Comparison of ENCODE assay signal across 8 cellular contexts in the genomic region with DNA sequence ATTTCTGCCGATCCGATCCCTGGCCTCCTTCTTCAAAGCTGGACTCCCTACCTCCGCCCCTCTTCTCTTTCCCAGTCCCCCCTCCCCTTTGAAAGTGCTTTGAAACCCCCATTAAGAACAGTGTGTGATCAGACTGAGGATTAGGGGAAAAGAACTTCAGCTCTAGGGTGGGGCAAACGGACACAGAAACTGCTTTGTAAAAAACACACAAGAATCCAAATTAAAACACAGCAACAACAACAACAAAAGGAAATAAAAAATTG. TPM values are rescaled to one million over a fixed set of nuclear protein-coding genes. Genes with fewer than 3 reads are reported as not detected.
DNase-seq lines count a peak whose midpoint lies in the region; ATAC-seq and TF ChIP-seq lines count a peak whose summit lies in the region.

No MANE protein-coding gene starts in this region.

- H3K4me1 Mint-ChIP-seq in stimulated activated naive B cell treated with anti-CD40 and anti-IgM and Interleukin-4, amounts not matched to agents 10 μg/mL and 1 μg/mL and 100 μg/mL, for 72 hours = peaks cover 14 to 20% of the 10 kb centered on the region in 2 donors

- H3K4me1 ChIP-seq in duodenal mucosa (ENCODE audit: control insufficient read depth in 1 of 2, insufficient read depth in 2 of 2, low read length in 2 of 2) (peaks cover 24% of the 10 kb centered on the region in 2 donors), mucosa of stomach (ENCODE audit: control insufficient read depth, insufficient read depth, low read length) (peaks cover 13% of the 10 kb centered on the region)

- H3K9ac ChIP-seq in duodenal mucosa (ENCODE audit: low read depth in 1 of 2, low read length in 2 of 2) = peak overlapping the region; percentile 89 to 91
- peak overlapping the region; percentile 97 for H3K9ac ChIP-seq in mucosa of stomach (ENCODE audit: low read length)

- no peak overlapping the region for H3K4me3 Mint-ChIP-seq in stimulated activated naive B cell treated with anti-CD40 and anti-IgM and Interleukin-4, amounts not matched to agents 10 μg/mL and 1 μg/mL and 100 μg/mL, for 72 hours

- peak overlapping the region; percentile 91 for H3K4me3 ChIP-seq in AG04449 (ENCODE audit: low read depth, low read length)
- H3K4me3 ChIP-seq in duodenal mucosa (ENCODE audit: low read depth in 1 of 2, low read length in 2 of 2) = peak overlapping the region; percentile 89 to 95
- H3K4me3 ChIP-seq in mucosa of stomach (ENCODE audit: low read length) = peak overlapping the region; percentile 95

- ATAC-seq in GM21526 (IDR thresholded peaks at IDR 0.05; ENCODE audit: low FRiP score, unreplicated experiment) (no peak), HG03342 (IDR thresholded peaks at IDR 0.05; ENCODE audit: unreplicated experiment) (no peak)
- no peak for ATAC-seq in stimulated activated naive B cell treated with anti-CD40 and anti-IgM and Interleukin-4, amounts not matched to agents 10 μg/mL and 1 μg/mL and 100 μg/mL, for 72 hours (replicated peaks)

- no peak for DNase-seq in AG04449 (ENCODE audit: low read depth, low spot score)
- peak; percentile 39 for DNase-seq in LHCN-M2 (ENCODE audit: low read depth)
- DNase-seq in AML-193 (lab: John Stamatoyannopoulos, UW) = no peak
- DNase-seq in stimulated activated naive B cell treated with anti-CD40 and anti-IgM and Interleukin-4, amounts not matched to agents 10 μg/mL and 1 μg/mL and 100 μg/mL, for 72 hours = no peak

- POLR2A ChIA-PET in AG04449 (lab: Yijun Ruan, JAX) = interaction anchor here (0.9 to 4.1 kb wide), 3 partner anchors 239 to 403 kb away, joined by 3 to 29 read pairs (median 3); no protein-coding TSS in a partner anchor

- H3K27ac ChIP-seq in duodenal mucosa (ENCODE audit: low read depth, low read length) = peak overlapping the region; percentile 93

- peaks cover 6 to 10% of the 10 kb centered on the region in 2 donors for H3K36me3 Mint-ChIP-seq in stimulated activated naive B cell treated with anti-CD40 and anti-IgM and Interleukin-4, amounts not matched to agents 10 μg/mL and 1 μg/mL and 100 μg/mL, for 72 hours

- peaks cover 7 to 13% of the 10 kb centered on the region in 2 donors for H3K27me3 Mint-ChIP-seq in stimulated activated naive B cell treated with anti-CD40 and anti-IgM and Interleukin-4, amounts not matched to agents 10 μg/mL and 1 μg/mL and 100 μg/mL, for 72 hours

- CTCF ChIA-PET in AG04449 (lab: Yijun Ruan, JAX) = interaction anchor here (1.3 to 7.7 kb wide), 4 partner anchors 17 to 661 kb away, joined by 3 to 161 read pairs (median 5); no protein-coding TSS in a partner anchor

- no peak for TF ChIP-seq CTCF in AG04449 (IDR thresholded peaks at IDR 0.05; ENCODE audit: insufficient read depth, low read length, missing control alignments)

- H3K27me3 ChIP-seq in duodenal mucosa (ENCODE audit: control insufficient read depth in 1 of 2, insufficient read depth in 2 of 2, low read length in 2 of 2) (no peaks in the 10 kb centered on the region), mucosa of stomach (ENCODE audit: control insufficient read depth, insufficient read depth, low read length) (no peaks in the 10 kb centered on the region)

- H3K36me3 ChIP-seq in duodenal mucosa (ENCODE audit: control insufficient read depth in 1 of 2, insufficient read depth in 2 of 2, low read length in 2 of 2) (peaks cover 9 to 10% of the 10 kb centered on the region in 2 donors), mucosa of stomach (ENCODE audit: control insufficient read depth, insufficient read depth, low read length) (peaks cover 7% of the 10 kb centered on the region)

- no peaks in the 10 kb centered on the region for H3K9me3 Mint-ChIP-seq in stimulated activated naive B cell treated with anti-CD40 and anti-IgM and Interleukin-4, amounts not matched to agents 10 μg/mL and 1 μg/mL and 100 μg/mL, for 72 hours

- H3K9me3 ChIP-seq in duodenal mucosa (ENCODE audit: control insufficient read depth in 1 of 2, low read length in 2 of 2) = no peaks in the 10 kb centered on the region
- no peaks in the 10 kb centered on the region for H3K9me3 ChIP-seq in mucosa of stomach (ENCODE audit: control insufficient read depth, low read length)

- H3K27ac Mint-ChIP-seq in stimulated activated naive B cell treated with anti-CD40 and anti-IgM and Interleukin-4, amounts not matched to agents 10 μg/mL and 1 μg/mL and 100 μg/mL, for 72 hours = no peak overlapping the region

RNA-seq across cellular contexts. Expression of a gene that starts 1.4 kb away (rescaled TPM):
- total RNA-seq in LHCN-M2 (2014; rRNA removed) = 34.6 and 43.9 TPM in 2 replicates
- polyA plus RNA-seq in LHCN-M2 (2012) = 11.1 TPM
